In the genomic region with DNA sequence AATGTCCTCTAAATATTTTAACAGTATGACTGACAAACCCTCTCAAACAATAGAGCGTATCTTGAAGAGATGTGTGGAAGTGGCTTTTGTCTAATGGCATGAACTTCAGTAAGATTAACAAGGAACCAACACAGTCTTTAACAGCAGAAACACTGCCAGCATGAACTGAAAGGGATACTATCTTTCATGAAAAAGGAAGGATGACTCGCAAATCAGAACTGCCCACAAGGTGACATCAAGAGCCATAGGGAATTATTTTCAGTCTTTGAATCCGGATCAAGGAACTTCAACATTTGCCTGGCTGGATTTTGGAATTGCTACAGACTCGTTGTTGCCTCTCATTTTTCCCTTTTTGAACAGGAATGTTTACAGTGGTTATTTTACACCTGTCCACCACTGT, we compare ENCODE assay signal across 1 cellular context.
TF ChIP-seq lines count a peak whose summit lies in the region.

No MANE protein-coding gene starts in this region.

TF ChIP-seq in H1, 55 proteins besides CTCF, POLR2A, EP300 and RAD21:
- no peak for TF ChIP-seq SUZ12 (IDR thresholded peaks at IDR 0.05; ENCODE audit: low read length)
- TF ChIP-seq SIN3A (conservative IDR thresholded peaks at IDR 0.05 in 1 of 2, IDR thresholded peaks at IDR 0.05 in 1 of 2; ENCODE audit: low read depth in 1 of 2, low read length in 2 of 2) = no peak
- TF ChIP-seq FOSL1 (IDR thresholded peaks at IDR 0.05; ENCODE audit: insufficient read depth, low read depth, low read length) = no peak
- no peak for TF ChIP-seq TEAD4 (IDR thresholded peaks at IDR 0.05; ENCODE audit: low read depth, low read length)
- no peak for TF ChIP-seq SIRT6 (IDR thresholded peaks at IDR 0.05; ENCODE audit: low read length)
- no peak for TF ChIP-seq BCL11A (IDR thresholded peaks at IDR 0.05; ENCODE audit: low read depth in 2 of 2, low read length in 2 of 2)
- no peak for TF ChIP-seq SP2 (IDR thresholded peaks at IDR 0.05; ENCODE audit: low read length)
- TF ChIP-seq MAFK (IDR thresholded peaks at IDR 0.05; ENCODE audit: low read depth, low read length) = no peak
- no peak for TF ChIP-seq ZNF274 (IDR thresholded peaks at IDR 0.05; ENCODE audit: borderline replicate concordance, extremely low read depth, low read length)
- TF ChIP-seq TBP (IDR thresholded peaks at IDR 0.05; ENCODE audit: low read depth, low read length) = no peak
- no peak for TF ChIP-seq CTBP2 (IDR thresholded peaks at IDR 0.05; ENCODE audit: borderline replicate concordance, insufficient read depth, insufficient read length, low read length)
TF ChIP-seq in H1: peak in this region for 0.
